Comparison of ENCODE assay signal across 9 cellular contexts in genomic region chr14:91413547-91414474, GRCh38. TPM values are rescaled to one million over a fixed set of nuclear protein-coding genes. Genes with fewer than 3 reads are reported as not detected.
A peak's percentile ranks its signal among the peaks of the same experiment; 100 is the strongest.
DNase-seq lines count a peak whose midpoint lies in the region; ATAC-seq and TF ChIP-seq lines count a peak whose summit lies in the region.
"Had no signal": no experiment of that assay in that cellular context is flagged by ENCODE, and none has a peak within 500 bp of the region (broad histone marks: within the 10 kb centered on the region; RNA-seq: fewer than 3 reads in every experiment).

No MANE protein-coding gene starts in this region.

- TF ChIP-seq CTCF in GM12864 (IDR thresholded peaks at IDR 0.05; ENCODE audit: low read depth, low read length, missing control alignments) (no peak), body of pancreas (IDR thresholded peaks at IDR 0.05) (no peak), neural progenitor cell (IDR thresholded peaks at IDR 0.05) (no peak)

- no peaks in the 10 kb centered on the region for H3K9me3 ChIP-seq in body of pancreas
- H3K9me3 ChIP-seq in neural progenitor cell (ENCODE audit: low read depth) = no peaks in the 10 kb centered on the region

- peak overlapping the region; percentile 94 for H3K4me2 ChIP-seq in neural progenitor cell

- peak overlapping the region; percentile 87 for H3K27ac Mint-ChIP-seq in neural progenitor cell

- H3K9me3 Mint-ChIP-seq in neural progenitor cell = no peaks in the 10 kb centered on the region

- peak overlapping the region; percentile 87 for H3K4me3 ChIP-seq in GM12864 (ENCODE audit: low read depth, low read length)
- H3K4me3 ChIP-seq in body of pancreas = no peak overlapping the region
- H3K4me3 ChIP-seq in neural progenitor cell = peak overlapping the region; percentile 29

- ATAC-seq in body of pancreas (peak; percentile 83), HG02571 (IDR thresholded peaks at IDR 0.05; ENCODE audit: unreplicated experiment) (no peak)

- H3K27ac ChIP-seq in body of pancreas = peak overlapping the region; percentile 44 to 76 (median 70)
- peak overlapping the region; percentile 90 for H3K27ac ChIP-seq in neural progenitor cell

- H3K27me3 ChIP-seq in body of pancreas = no peaks in the 10 kb centered on the region
- H3K27me3 ChIP-seq in neural progenitor cell = peaks cover 7% of the 10 kb centered on the region

- peaks cover 6% of the 10 kb centered on the region for H3K27me3 Mint-ChIP-seq in neural progenitor cell (ENCODE audit: insufficient read depth, low read depth)

- peaks cover 40% of the 10 kb centered on the region for H3F3A ChIP-seq in neural progenitor cell (ENCODE audit: low read depth)

- 41 to 61% methylated on average over 10 to 11 of the region's 11 CpGs for WGBS in body of pancreas, 2 donors

- peaks cover 83% of the 10 kb centered on the region for H3K79me2 ChIP-seq in neural progenitor cell (ENCODE audit: low read depth)

- peak in 2 of 3 donors; percentile 13 to 39 for TF ChIP-seq POLR2A in body of pancreas (IDR thresholded peaks at IDR 0.05)

- no peak overlapping the region for H3K9ac ChIP-seq in neural progenitor cell

- H2AFZ ChIP-seq in neural progenitor cell (replicated peaks) = no peak overlapping the region

- H3K4me1 ChIP-seq in body of pancreas (peaks cover 56% of the 10 kb centered on the region), neural progenitor cell (peaks cover 48% of the 10 kb centered on the region)

- H3K36me3 Mint-ChIP-seq in neural progenitor cell = peaks cover 26% of the 10 kb centered on the region

- H3K4me1 Mint-ChIP-seq in neural progenitor cell = peaks cover 62% of the 10 kb centered on the region

- no peak for DNase-seq in GM12864 (ENCODE audit: low read depth)
- peak; percentile 35 for DNase-seq in NCI-H2196 treated with DMSO at 0.1 percent for 48 hours (lab: John Stamatoyannopoulos, UW; ENCODE audit: unreplicated experiment)
- DNase-seq in body of pancreas = peak; percentile 93 to 97 (median 95)
- DNase-seq in neural progenitor cell (ENCODE audit: low spot score) = no peak
- DNase-seq in DMS114 treated with DMSO at 0.1 percent for 48 hours (lab: John Stamatoyannopoulos, UW; ENCODE audit: unreplicated experiment) = no peak
- no peak for DNase-seq in SIG-M5 treated with dmso at 0.1 percent for 504 hours (lab: John Stamatoyannopoulos, UW; ENCODE audit: unreplicated experiment)
- no peak for DNase-seq in SW 1271 (lab: John Stamatoyannopoulos, UW)
- DNase-seq: cerebellar nuclear complex had no signal

- H4K20me1 ChIP-seq in neural progenitor cell (ENCODE audit: low read depth) = peaks cover 74% of the 10 kb centered on the region

- H3K36me3 ChIP-seq in body of pancreas (replicated peaks in 1 of 2; ENCODE audit: insufficient read depth in 1 of 2, low read depth in 2 of 2) = no peaks in the 10 kb centered on the region
- H3K36me3 ChIP-seq in neural progenitor cell = no peaks in the 10 kb centered on the region

- intact Hi-C loops in body of pancreas (cut with DNase I) = no loop called here

- H3K4me3 Mint-ChIP-seq in neural progenitor cell = peak overlapping the region; percentile 66

RNA-seq across cellular contexts. Expression of gene CCDC88C, which starts 3.8 kb away (rescaled TPM):
- total RNA-seq in body of pancreas = 10 to 100 TPM; 36.3 to 57.4 TPM
- total RNA-seq in neural progenitor cell (ENCODE audit: low replicate concordance) = 17.8 and 34.8 TPM in 2 replicates

Comparison
In these comparisons a context has a peak if more than half of its experiments do, and no peak if none do; other contexts are left out.
1. DNase-seq: peak in NCI-H2196 treated with DMSO at 0.1 percent for 48 hours (single experiment) and body of pancreas (4 of 4); none in GM12864 (single experiment), neural progenitor cell (single experiment), DMS114 treated with DMSO at 0.1 percent for 48 hours (single experiment), SIG-M5 treated with dmso at 0.1 percent for 504 hours (single experiment) and SW 1271 (0 of 2).
2. H3K4me3 ChIP-seq: peak in GM12864 (single experiment) and neural progenitor cell (single experiment); none in body of pancreas (0 of 2).